15 cellular contexts compared by ENCODE assay signal in the genomic region with DNA sequence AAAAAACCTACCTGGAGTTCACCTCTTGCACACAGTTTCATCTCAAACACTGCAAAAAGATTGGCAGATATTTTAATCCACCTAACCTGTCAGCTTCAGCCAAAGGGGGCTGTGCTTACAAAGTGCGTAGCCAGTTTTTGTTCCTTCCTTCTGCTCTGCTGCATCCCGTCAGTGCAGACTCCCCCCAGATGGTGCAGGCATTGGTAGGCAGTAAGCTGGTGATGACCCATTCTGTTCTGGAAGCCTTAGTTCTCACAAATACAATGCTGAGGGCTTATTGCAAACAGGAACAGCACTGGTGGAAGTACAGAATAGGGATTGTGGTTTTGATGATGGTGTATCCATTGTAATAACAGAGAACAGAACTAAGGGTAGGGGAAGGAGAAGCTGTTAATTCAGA.
A peak's percentile ranks its signal among the peaks of the same experiment; 100 is the strongest.
DNase-seq lines count a peak whose midpoint lies in the region; ATAC-seq lines count a peak whose summit lies in the region.
"Had no signal": no experiment of that assay in that cellular context is flagged by ENCODE, and none has a peak within 500 bp of the region (broad histone marks: within the 10 kb centered on the region; RNA-seq: fewer than 3 reads in every experiment).

No MANE protein-coding gene starts in this region.

- H3K27me3 Mint-ChIP-seq in activated T-helper 17 cell treated with anti-CD3 and anti-CD28 coated beads, Interleukin-2, amount 50 U/mL, for 72 hours = peaks cover 3% of the 10 kb centered on the region
- H3K27me3 Mint-ChIP-seq: B cell had no signal

- no peaks in the 10 kb centered on the region for H3K36me3 Mint-ChIP-seq in activated T-helper 17 cell treated with anti-CD3 and anti-CD28 coated beads, Interleukin-2, amount 50 U/mL, for 72 hours (ENCODE audit: low read depth)
- H3K36me3 Mint-ChIP-seq: CD4-positive, CD25-positive, alpha-beta regulatory T cell had no signal

- no peaks in the 10 kb centered on the region for H3K9me3 Mint-ChIP-seq in activated T-helper 17 cell treated with anti-CD3 and anti-CD28 coated beads, Interleukin-2, amount 50 U/mL, for 72 hours

- ATAC-seq in HG02884 (IDR thresholded peaks at IDR 0.05; ENCODE audit: unreplicated experiment) = no peak
- ATAC-seq in activated T-helper 17 cell treated with anti-CD3 and anti-CD28 coated beads, Interleukin-2, amount 50 U/mL, for 72 hours (replicated peaks) = no peak
- ATAC-seq: HCT116 had no signal

- H3K27ac Mint-ChIP-seq in activated T-helper 17 cell treated with anti-CD3 and anti-CD28 coated beads, Interleukin-2, amount 50 U/mL, for 72 hours = no peak overlapping the region
- H3K27ac Mint-ChIP-seq: B cell; CD4-positive, CD25-positive, alpha-beta regulatory T cell had no signal

- H3K4me1 Mint-ChIP-seq in activated T-helper 17 cell treated with anti-CD3 and anti-CD28 coated beads, Interleukin-2, amount 50 U/mL, for 72 hours = no peaks in the 10 kb centered on the region
- H3K4me1 Mint-ChIP-seq: B cell; CD4-positive, CD25-positive, alpha-beta regulatory T cell had no signal

- no peak overlapping the region for H3K4me3 Mint-ChIP-seq in activated T-helper 17 cell treated with anti-CD3 and anti-CD28 coated beads, Interleukin-2, amount 50 U/mL, for 72 hours
- H3K4me3 Mint-ChIP-seq: B cell; CD4-positive, CD25-positive, alpha-beta regulatory T cell had no signal

- DNase-seq in DMS 273 treated with DMSO at 0.1 percent for 48 hours (lab: John Stamatoyannopoulos, UW) (peak; percentile 74), NCI-H1694 (lab: John Stamatoyannopoulos, UW) (peak; percentile 53), globus pallidus (ENCODE audit: low spot score) (peak; percentile 38), pons (ENCODE audit: low spot score) (peak; percentile 46)
- no peak for DNase-seq in central memory CD4-positive, alpha-beta T cell
- DNase-seq: ACHN; Caco-2; CD4-positive, CD25-positive, alpha-beta regulatory T cell; DMS79; NCI-H1930; NCI-H774 had no signal
